Comparison of ENCODE assay signal across 8 cellular contexts in the genomic region with DNA sequence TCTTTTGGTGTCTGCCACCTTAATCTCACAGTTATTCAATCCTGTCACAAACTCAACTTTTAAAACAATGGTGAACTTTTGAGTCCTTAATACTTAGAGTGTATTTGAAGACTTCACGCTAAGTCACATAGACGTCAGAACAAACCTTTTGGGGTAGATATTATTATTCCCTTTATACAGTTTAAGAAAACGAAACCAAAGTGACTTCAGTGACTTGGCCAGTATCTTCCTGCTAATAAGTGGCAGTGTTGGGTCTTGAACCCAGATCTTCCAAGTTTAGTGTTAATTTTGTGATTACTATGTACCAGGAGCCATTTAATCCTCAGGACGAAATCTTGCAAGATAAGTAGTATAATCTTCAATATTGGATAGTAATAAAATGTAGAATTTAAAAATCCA. TPM values are rescaled to one million over a fixed set of nuclear protein-coding genes. Genes with fewer than 3 reads are reported as not detected.
A peak's percentile ranks its signal among the peaks of the same experiment; 100 is the strongest.
DNase-seq lines count a peak whose midpoint lies in the region; ATAC-seq, FAIRE-seq and TF ChIP-seq lines count a peak whose summit lies in the region.

No MANE protein-coding gene starts in this region.

- H3K9me3 ChIP-seq in astrocyte (ENCODE audit: insufficient read depth, low read depth, low read length), result no peaks in the 10 kb centered on the region

- peak overlapping the region; percentile 92 for H3K4me2 ChIP-seq in astrocyte (ENCODE audit: low read length)
- peak overlapping the region; percentile 73 for H3K4me2 ChIP-seq in mesendoderm (ENCODE audit: low read length)

- peak overlapping the region; percentile 92 for H3K27ac Mint-ChIP-seq in stimulated activated naive CD8-positive, alpha-beta T cell treated with anti-CD3 and anti-CD28 coated beads, Interleukin-15, Interleukin-2, amounts not matched to agents 100 ng/mL and 50 ng/mL, for 24 hours
- peak overlapping the region; percentile 49 for H3K27ac Mint-ChIP-seq in astrocyte (ENCODE audit: unreplicated experiment)

- H2AK5ac ChIP-seq in mesendoderm (ENCODE audit: low read length), result no peak overlapping the region

- H3K56ac ChIP-seq in mesendoderm (ENCODE audit: low read length), result peak overlapping the region; percentile 96

- no peak overlapping the region for H4K8ac ChIP-seq in mesendoderm (ENCODE audit: low read depth, low read length)

- no peaks in the 10 kb centered on the region for H4K20me1 ChIP-seq in astrocyte (ENCODE audit: insufficient read depth, low read length)

- peak overlapping the region; percentile 32 for H3K18ac ChIP-seq in mesendoderm (ENCODE audit: low read length)

- peaks cover 45% of the 10 kb centered on the region for H3K79me2 ChIP-seq in astrocyte (ENCODE audit: insufficient read depth, low read length)
- H3K79me2 ChIP-seq in mesendoderm (ENCODE audit: control insufficient read depth, insufficient read depth, low read length), result peaks cover 8% of the 10 kb centered on the region

- TF ChIP-seq CTCF in astrocyte (IDR thresholded peaks at IDR 0.05; ENCODE audit: insufficient read depth, low read depth, low read length), result no peak

- no peak for ATAC-seq in stimulated activated naive CD8-positive, alpha-beta T cell treated with anti-CD3 and anti-CD28 coated beads, Interleukin-15, Interleukin-2, amounts not matched to agents 100 U/mL and 50 U/mL, for 24 hours
- peak; percentile 5 for ATAC-seq in HG03520 (IDR thresholded peaks at IDR 0.05; ENCODE audit: unreplicated experiment)

- peaks cover 26% of the 10 kb centered on the region for H3K36me3 Mint-ChIP-seq in stimulated activated naive CD8-positive, alpha-beta T cell treated with anti-CD3 and anti-CD28 coated beads, Interleukin-15, Interleukin-2, amounts not matched to agents 100 ng/mL and 50 ng/mL, for 24 hours (ENCODE audit: low read depth)
- H3K36me3 Mint-ChIP-seq in astrocyte (ENCODE audit: low read depth, unreplicated experiment), result no peaks in the 10 kb centered on the region

- no peaks in the 10 kb centered on the region for H3K36me3 ChIP-seq in astrocyte (ENCODE audit: insufficient read depth, low read length)
- H3K36me3 ChIP-seq in mesendoderm (ENCODE audit: control insufficient read depth, insufficient read depth, low read length), result no peaks in the 10 kb centered on the region

- peaks cover 8% of the 10 kb centered on the region for H3K79me1 ChIP-seq in mesendoderm (ENCODE audit: low read length)

- no peak overlapping the region for H3K23ac ChIP-seq in mesendoderm (ENCODE audit: low read length)

- no peak overlapping the region for H2BK5ac ChIP-seq in mesendoderm (ENCODE audit: low read length)

- H2BK120ac ChIP-seq in mesendoderm (ENCODE audit: low read depth, low read length), result no peak overlapping the region

- FAIRE-seq in astrocyte (lab: Jason Lieb, UNC), result no peak

- DNase-seq in stimulated activated naive CD8-positive, alpha-beta T cell treated with anti-CD3 and anti-CD28 coated beads, Interleukin-15, Interleukin-2, amounts not matched to agents 100 U/mL and 50 U/mL, for 24 hours, result no peak
- no peak for DNase-seq in astrocyte (ENCODE audit: low read depth)
- DNase-seq in mesendoderm, result no peak
- DNase-seq in cerebellar nuclear complex (lab: John Stamatoyannopoulos, UW), result no peak
- no peak for DNase-seq in OCI-M2 (lab: John Stamatoyannopoulos, UW; ENCODE audit: unreplicated experiment)
- DNase-seq in COLO829 (ENCODE audit: low spot score), result no peak

- H3K27ac ChIP-seq in astrocyte (ENCODE audit: low read depth, low read length) (peak overlapping the region; percentile 84), mesendoderm (ENCODE audit: low read depth, low read length) (peak overlapping the region; percentile 82)

- H3K27me3 ChIP-seq in astrocyte (ENCODE audit: insufficient read depth, low read length) (no peaks in the 10 kb centered on the region), mesendoderm (ENCODE audit: insufficient read depth, low read length, poor library complexity) (no peaks in the 10 kb centered on the region)

- peak overlapping the region; percentile 92 for H3K9ac ChIP-seq in astrocyte (ENCODE audit: low read length)
- peak overlapping the region; percentile 94 for H3K9ac ChIP-seq in mesendoderm (ENCODE audit: low read length)

- no peak overlapping the region for H4K5ac ChIP-seq in mesendoderm (ENCODE audit: low read length)

- no peak overlapping the region for H3K4ac ChIP-seq in mesendoderm (ENCODE audit: low read depth, low read length)

- no peaks in the 10 kb centered on the region for H3K9me3 Mint-ChIP-seq in stimulated activated naive CD8-positive, alpha-beta T cell treated with anti-CD3 and anti-CD28 coated beads, Interleukin-15, Interleukin-2, amounts not matched to agents 100 ng/mL and 50 ng/mL, for 24 hours
- H3K9me3 Mint-ChIP-seq in astrocyte (ENCODE audit: unreplicated experiment), result no peaks in the 10 kb centered on the region

- no peak overlapping the region for H2BK15ac ChIP-seq in mesendoderm (replicated peaks; ENCODE audit: low read depth)

- no CpG with 5 or more reads among the region's 4 CpGs for WGBS in mesendoderm (ENCODE audit: extremely low coverage, insufficient coverage, low lambda C conversion rate)

- H3K4me1 ChIP-seq in astrocyte (ENCODE audit: insufficient read depth, low read length), result no peaks in the 10 kb centered on the region
- H3K4me1 ChIP-seq in mesendoderm (ENCODE audit: control insufficient read depth, low read depth, low read length), result no peaks in the 10 kb centered on the region

- no peaks in the 10 kb centered on the region for H3K27me3 Mint-ChIP-seq in stimulated activated naive CD8-positive, alpha-beta T cell treated with anti-CD3 and anti-CD28 coated beads, Interleukin-15, Interleukin-2, amounts not matched to agents 100 ng/mL and 50 ng/mL, for 24 hours
- H3K27me3 Mint-ChIP-seq in astrocyte (ENCODE audit: low read depth, unreplicated experiment), result peaks cover 10% of the 10 kb centered on the region

- H3K4me3 ChIP-seq in astrocyte (ENCODE audit: insufficient read depth, low read depth, low read length), result peak overlapping the region; percentile 87
- peak overlapping the region; percentile 83 for H3K4me3 ChIP-seq in mesendoderm (ENCODE audit: low read length)

- H3K4me3 Mint-ChIP-seq in stimulated activated naive CD8-positive, alpha-beta T cell treated with anti-CD3 and anti-CD28 coated beads, Interleukin-15, Interleukin-2, amounts not matched to agents 100 ng/mL and 50 ng/mL, for 24 hours, result peak overlapping the region; percentile 90
- H3K4me3 Mint-ChIP-seq in astrocyte (ENCODE audit: unreplicated experiment), result peak overlapping the region; percentile 89

- peaks cover 43% of the 10 kb centered on the region for H3K4me1 Mint-ChIP-seq in stimulated activated naive CD8-positive, alpha-beta T cell treated with anti-CD3 and anti-CD28 coated beads, Interleukin-15, Interleukin-2, amounts not matched to agents 100 ng/mL and 50 ng/mL, for 24 hours (ENCODE audit: low read depth)
- H3K4me1 Mint-ChIP-seq in astrocyte (ENCODE audit: low read depth, unreplicated experiment), result no peaks in the 10 kb centered on the region

- peak overlapping the region; percentile 92 for H2AFZ ChIP-seq in astrocyte (ENCODE audit: low read depth, low read length)

RNA-seq across cellular contexts. Expression of a gene that starts 0.7 kb away (rescaled TPM):
- 10.3 and 11.3 TPM in 2 replicates for total RNA-seq in astrocyte
- 7.8 TPM for polyA plus RNA-seq in mesendoderm (2013, experiment 1 of 2)
- 7.9 TPM for polyA plus RNA-seq in mesendoderm (2013, experiment 2 of 2)
